ENCODE assay signal across 26 cellular contexts in genomic region chr2:211062213-211062612, GRCh38.
"Had no signal": no experiment of that assay in that cellular context is flagged by ENCODE, and none has a peak within 500 bp of the region (broad histone marks: within the 10 kb centered on the region; RNA-seq: fewer than 3 reads in every experiment).

No MANE protein-coding gene starts in this region.

- H3K4me1 Mint-ChIP-seq: memory B cell; naive thymus-derived CD4-positive, alpha-beta T cell; stimulated activated effector memory CD8-positive, alpha-beta T cell treated with anti-CD3 and anti-CD28 coated beads, Interleukin-12 subunit alpha, Interleukin-12 subunit beta, amount 100 ng/mL, for 72 hours had no signal

- ATAC-seq: mucosa of descending colon; naive thymus-derived CD4-positive, alpha-beta T cell; pancreas; right cardiac atrium; stimulated activated effector memory CD8-positive, alpha-beta T cell treated with anti-CD3 and anti-CD28 coated beads, Interleukin-12 subunit alpha, Interleukin-12 subunit beta, amount 100 ng/mL, for 72 hours; upper lobe of right lung had no signal

- H3K36me3 ChIP-seq: left ventricle myocardium inferior, pancreas, prostate gland, sigmoid colon, spleen, suprapubic skin, thoracic aorta, tibial artery, upper lobe of right lung had no signal

- H3K27ac ChIP-seq: left ventricle myocardium inferior, pancreas, prostate gland, sigmoid colon, spleen, suprapubic skin, thoracic aorta, tibial artery, upper lobe of right lung had no signal

- H3K9me3 ChIP-seq: left ventricle myocardium inferior, mucosa of descending colon, pancreas, prostate gland, sigmoid colon, spleen, suprapubic skin, thoracic aorta, tibial artery, upper lobe of right lung had no signal

- H3K27me3 Mint-ChIP-seq: memory B cell; naive thymus-derived CD4-positive, alpha-beta T cell; stimulated activated naive CD8-positive, alpha-beta T cell treated with anti-CD3 and anti-CD28 coated beads, Interleukin-15, Interleukin-2, amounts not matched to agents 100 ng/mL and 50 ng/mL, for 24 hours had no signal

- H3K36me3 Mint-ChIP-seq: memory B cell; naive thymus-derived CD4-positive, alpha-beta T cell; stimulated activated effector memory CD8-positive, alpha-beta T cell treated with anti-CD3 and anti-CD28 coated beads, Interleukin-12 subunit alpha, Interleukin-12 subunit beta, amount 100 ng/mL, for 72 hours had no signal

- FAIRE-seq: pancreas, small intestine, urothelium cell line had no signal

- H3K27me3 ChIP-seq: pancreas, sigmoid colon, spleen, suprapubic skin, tibial artery, upper lobe of right lung had no signal

- H3K9me3 Mint-ChIP-seq: memory B cell; naive thymus-derived CD4-positive, alpha-beta T cell; nephron progenitor cell; stimulated activated naive CD8-positive, alpha-beta T cell treated with anti-CD3 and anti-CD28 coated beads, Interleukin-15, Interleukin-2, amounts not matched to agents 100 ng/mL and 50 ng/mL, for 24 hours had no signal

- H3K27ac Mint-ChIP-seq: memory B cell; naive thymus-derived CD4-positive, alpha-beta T cell; nephron progenitor cell; stimulated activated effector memory CD8-positive, alpha-beta T cell treated with anti-CD3 and anti-CD28 coated beads, Interleukin-12 subunit alpha, Interleukin-12 subunit beta, amount 100 ng/mL, for 72 hours; stimulated activated naive CD8-positive, alpha-beta T cell treated with anti-CD3 and anti-CD28 coated beads, Interleukin-15, Interleukin-2, amounts not matched to agents 100 ng/mL and 50 ng/mL, for 24 hours had no signal

- H3K4me3 ChIP-seq: left ventricle myocardium inferior, mucosa of descending colon, pancreas, prostate gland, sigmoid colon, spleen, suprapubic skin, thoracic aorta, tibial artery, upper lobe of right lung had no signal

- DNase-seq: islet precursor cell; left ventricle myocardium inferior; midbrain; mucosa of descending colon; naive thymus-derived CD4-positive, alpha-beta T cell; nephron progenitor cell; nucleus accumbens; pancreas; posterior cingulate gyrus; retina; right cardiac atrium; sigmoid colon; small intestine; spleen; stimulated activated CD4-positive, alpha-beta T cell treated with anti-CD3 and anti-CD28 coated beads, Interleukin-4, amount 100 ng/mL, for 24 hours; stimulated activated naive CD4-positive, alpha-beta T cell; tibial artery; trophoblast cell; upper lobe of right lung had no signal

- H3K4me1 ChIP-seq: left ventricle myocardium inferior, pancreas, prostate gland, sigmoid colon, spleen, suprapubic skin, upper lobe of right lung had no signal

- H3K4me3 Mint-ChIP-seq: memory B cell; naive thymus-derived CD4-positive, alpha-beta T cell; nephron progenitor cell; stimulated activated effector memory CD8-positive, alpha-beta T cell treated with anti-CD3 and anti-CD28 coated beads, Interleukin-12 subunit alpha, Interleukin-12 subunit beta, amount 100 ng/mL, for 72 hours; stimulated activated naive CD8-positive, alpha-beta T cell treated with anti-CD3 and anti-CD28 coated beads, Interleukin-15, Interleukin-2, amounts not matched to agents 100 ng/mL and 50 ng/mL, for 24 hours had no signal
